Comparison of ENCODE assay signal across 20 cellular contexts in genomic region chr3:196708467-196708866, GRCh38.
"Had no signal": no experiment of that assay in that cellular context is flagged by ENCODE, and none has a peak within 500 bp of the region (broad histone marks: within the 10 kb centered on the region; RNA-seq: fewer than 3 reads in every experiment).

No MANE protein-coding gene starts in this region.

- H3K27ac ChIP-seq: ascending aorta, breast epithelium, neutrophil, pancreas, right lobe of liver, suprapubic skin, transverse colon, vagina, WERI-Rb-1 had no signal

- H3K36me3 ChIP-seq: ascending aorta, breast epithelium, pancreas, right lobe of liver, suprapubic skin, transverse colon, vagina, WERI-Rb-1 had no signal

- H3K4me3 ChIP-seq: ascending aorta, breast epithelium, pancreas, right lobe of liver, suprapubic skin, transverse colon, vagina had no signal

- ATAC-seq: activated T-cell treated with anti-CD3 and anti-CD28 coated beads, Interleukin-2, amount 50 U/mL, for 72 hours; left cardiac atrium; natural killer cell treated with Interleukin-12 subunit alpha and Interleukin-12 subunit beta and Interleukin-15 and Interleukin-18, amount 100 ng/mL, for 72 hours; pancreas; right lobe of liver; stimulated activated naive CD8-positive, alpha-beta T cell treated with anti-CD3 and anti-CD28 coated beads, Interleukin-15, amount 100 ng/mL, for 72 hours had no signal

- H3K27me3 ChIP-seq: ascending aorta, breast epithelium, neutrophil, pancreas, right lobe of liver, suprapubic skin, transverse colon, vagina had no signal

- H3K9me3 ChIP-seq: ascending aorta, breast epithelium, neutrophil, pancreas, right lobe of liver, suprapubic skin, transverse colon, vagina had no signal

- DNase-seq: activated CD4-positive, alpha-beta T cell treated with anti-CD3 and anti-CD28 coated beads for 1 hour; activated CD4-positive, alpha-beta T cell treated with anti-CD3 and anti-CD28 coated beads, Interleukin-2, amount 50 U/mL, for 4 hours; activated effector memory CD4-positive, alpha-beta T cell treated with anti-CD3 and anti-CD28 coated beads, Interleukin-2, amount 50 U/mL, for 16 hours; activated naive CD4-positive, alpha-beta T cell treated with anti-CD3 and anti-CD28 coated beads, Interleukin-2, amount 50 U/mL, for 16 hours; activated T-cell treated with anti-CD3 and anti-CD28 coated beads, Interleukin-2, amount 50 U/mL, for 72 hours; left cardiac atrium; pancreas; right lobe of liver; small intestine; stimulated activated CD4-positive, alpha-beta T cell treated with anti-CD3 and anti-CD28 coated beads, Interleukin-15, amount 100 ng/mL, for 24 hours; stimulated activated CD4-positive, alpha-beta T cell treated with anti-CD3 and anti-CD28 coated beads, Interleukin-2, amount 100 ng/mL, for 48 hours; stimulated activated naive CD8-positive, alpha-beta T cell treated with anti-CD3 and anti-CD28 coated beads, Interleukin-15, amount 100 ng/mL, for 72 hours; transverse colon; WERI-Rb-1 had no signal
